In the genomic region with DNA sequence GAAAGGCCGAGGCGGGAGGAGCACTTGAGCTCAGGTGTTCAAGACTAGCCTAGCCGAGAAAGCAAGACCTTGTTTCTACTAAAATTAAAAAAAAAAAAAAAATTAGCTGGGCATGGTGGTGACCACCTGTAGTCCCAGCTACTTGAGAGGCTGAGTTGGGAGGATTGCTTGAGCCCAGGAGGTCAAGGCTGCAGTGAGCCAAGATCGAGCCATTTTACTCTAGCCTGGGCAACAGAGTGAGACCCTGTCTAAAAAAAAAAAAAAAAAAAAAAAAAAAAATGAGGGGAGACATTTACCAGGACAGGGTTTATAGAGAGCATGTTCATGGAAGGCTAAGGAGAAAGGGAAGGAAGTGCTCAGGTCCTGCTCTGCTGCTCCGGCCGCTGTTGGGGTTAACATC, we compare ENCODE assay signal across 14 cellular contexts. TPM values are rescaled to one million over a fixed set of nuclear protein-coding genes. Genes with fewer than 3 reads are reported as not detected.
"Had no signal": no experiment of that assay in that cellular context is flagged by ENCODE, and none has a peak within 500 bp of the region (broad histone marks: within the 10 kb centered on the region; RNA-seq: fewer than 3 reads in every experiment).

No MANE protein-coding gene starts in this region.

RNA-seq across cellular contexts. Expression of a gene that starts 25.5 kb away (rescaled TPM):
- total RNA-seq: activated naive CD4-positive, alpha-beta T cell treated with anti-CD3 and anti-CD28 coated beads for 36 hours; activated naive CD8-positive, alpha-beta T cell treated with anti-CD3 and anti-CD28 coated beads, Interleukin-2, amount 10 ng/mL, durations not matched to agents 7 days and 5 days; ascending aorta had no signal

RNA-seq across cellular contexts. Expression of a gene that starts 58.4 kb away (rescaled TPM):
- total RNA-seq: activated naive CD4-positive, alpha-beta T cell treated with anti-CD3 and anti-CD28 coated beads for 36 hours; activated naive CD4-positive, alpha-beta T cell treated with anti-CD3 and anti-CD28 coated beads, Interleukin-2, amount 50 U/mL, for 72 hours; activated naive CD8-positive, alpha-beta T cell treated with anti-CD3 and anti-CD28 coated beads for 36 hours; activated naive CD8-positive, alpha-beta T cell treated with anti-CD3 and anti-CD28 coated beads, Interleukin-2, amount 10 ng/mL, durations not matched to agents 7 days and 5 days; activated T-cell treated with anti-CD3 and anti-CD28 coated beads, Interleukin-2, amount 50 U/mL, for 4 hours; activated T-cell treated with anti-CD3 and anti-CD28 coated beads, Interleukin-2, amount 50 U/mL, for 72 hours; activated T-helper 1 cell treated with anti-CD3 and anti-CD28 coated beads, Interleukin-12 subunit alpha, Interleukin-12 subunit beta, Interleukin-2, Interleukin-4 antibody, amounts not matched to agents 30 ng/mL and 10 ng/mL and 1 ng/mL, durations not matched to agents 14 hours and 24 hours and 36 hours; activated T-helper 17 cell treated with anti-CD3 and anti-CD28 coated beads, Interleukin-2, amount 50 U/mL, for 72 hours; activated T-helper 2 cell treated with anti-CD3 and anti-CD28 coated beads, Interferon-gamma antibody, Interleukin-2, Interleukin-4, amounts not matched to agents 10 μg/mL and 5 μg/mL and 100 μg/mL, durations not matched to agents 14 hours and 24 hours and 36 hours; body of pancreas; bronchial epithelial cell; cardiac muscle cell; chondrocyte had no signal
